In genomic region chr7:103297837-103298179, GRCh38 we compare ENCODE assay signal across 8 cellular contexts. TPM values are rescaled to one million over a fixed set of nuclear protein-coding genes. Genes with fewer than 3 reads are reported as not detected.
A peak's percentile ranks its signal among the peaks of the same experiment; 100 is the strongest.
DNase-seq lines count a peak whose midpoint lies in the region; ATAC-seq, FAIRE-seq and TF ChIP-seq lines count a peak whose summit lies in the region.

No MANE protein-coding gene starts in this region.

- peaks cover 8% of the 10 kb centered on the region for H3K4me1 ChIP-seq in ACC112 (ENCODE audit: control insufficient read depth, insufficient read depth, low read length, unreplicated experiment)
- peaks cover 4% of the 10 kb centered on the region for H3K4me1 ChIP-seq in keratinocyte (ENCODE audit: control insufficient read depth, extremely low read depth, insufficient read depth, low read length)
- peaks cover 0 to 31% (median 12%) of the 10 kb centered on the region in 4 donors for H3K4me1 ChIP-seq in tibial nerve

- peak overlapping the region; percentile 80 for H3K27ac ChIP-seq in ACC112 (ENCODE audit: low read depth, low read length)
- H3K27ac ChIP-seq in keratinocyte (ENCODE audit: control insufficient read depth, insufficient read depth, low read length): peak overlapping the region; percentile 69
- peak overlapping the region in 3 of 4 donors; percentile 83 to 92 (median 86) for H3K27ac ChIP-seq in tibial nerve

- H3K4me3 ChIP-seq in ACC112 (ENCODE audit: low read depth, low read length) (peak overlapping the region; percentile 77), keratinocyte (ENCODE audit: control insufficient read depth in 2 of 3, extremely low read depth in 1 of 3, insufficient read depth in 2 of 3, low read depth in 1 of 3, low read length in 3 of 3) (peak overlapping the region; percentile 90 to 93 (median 91)), tibial nerve (peak overlapping the region; percentile 62 to 96 (median 82))

- no peaks in the 10 kb centered on the region for H3K9me1 ChIP-seq in keratinocyte (ENCODE audit: control insufficient read depth, extremely low read depth, insufficient read depth, low read length)

- H3K27me3 ChIP-seq in ACC112 (ENCODE audit: insufficient read depth, low read length) (no peaks in the 10 kb centered on the region), keratinocyte (ENCODE audit: control insufficient read depth, extremely low read depth, insufficient read depth, low read length) (no peaks in the 10 kb centered on the region), tibial nerve (no peaks in the 10 kb centered on the region)

- peak overlapping the region; percentile 86 for H3K27ac Mint-ChIP-seq in activated CD4-positive, alpha-beta memory T cell treated with anti-CD3 and anti-CD28 coated beads, Interleukin-2, amount 10 ng/mL, durations not matched to agents 7 days and 5 days

- TF ChIP-seq CTCF in keratinocyte (optimal IDR thresholded peaks at IDR 0.05 in 1 of 3, IDR thresholded peaks at IDR 0.05 in 1 of 3, conservative IDR thresholded peaks at IDR 0.05 in 1 of 3; ENCODE audit: extremely low read depth in 1 of 3, insufficient read depth in 2 of 3, low read length in 3 of 3): no peak
- TF ChIP-seq CTCF in tibial nerve (IDR thresholded peaks at IDR 0.05): no peak

- peaks cover 45% of the 10 kb centered on the region for H3K4me1 Mint-ChIP-seq in activated CD4-positive, alpha-beta memory T cell treated with anti-CD3 and anti-CD28 coated beads, Interleukin-2, amount 10 ng/mL, durations not matched to agents 7 days and 5 days

- H3K9me3 ChIP-seq in keratinocyte (ENCODE audit: control insufficient read depth, low read depth, low read length) (no peaks in the 10 kb centered on the region), tibial nerve (no peaks in the 10 kb centered on the region)

- POLR2A ChIA-PET in activated CD4-positive, alpha-beta memory T cell treated with anti-CD3 and anti-CD28 coated beads, Interleukin-2, amount 10 ng/mL, durations not matched to agents 7 days and 5 days (lab: Charles Lee): interaction anchor here (1.4 to 2.0 kb wide), 2 partner anchors 9 to 51 kb away, joined by 9 to 12 read pairs; partner anchors contain the start of gene PSMC2

- no peak for TF ChIP-seq EP300 in tibial nerve (IDR thresholded peaks at IDR 0.05)

- FAIRE-seq in keratinocyte (lab: Jason Lieb, UNC): no peak

- CTCF ChIA-PET in activated CD4-positive, alpha-beta memory T cell treated with anti-CD3 and anti-CD28 coated beads, Interleukin-2, amount 10 ng/mL, durations not matched to agents 7 days and 5 days (lab: Charles Lee): interaction anchor here (1.0 to 1.7 kb wide), 5 partner anchors 8 to 111 kb away, joined by 3 to 8 read pairs (median 3); partner anchors contain the start of gene DNAJC2

- H3K4me3 Mint-ChIP-seq in activated CD4-positive, alpha-beta memory T cell treated with anti-CD3 and anti-CD28 coated beads, Interleukin-2, amount 10 ng/mL, durations not matched to agents 7 days and 5 days: peak overlapping the region; percentile 92

- TF ChIP-seq POLR2A in tibial nerve (IDR thresholded peaks at IDR 0.05): no peak

- peaks cover 39% of the 10 kb centered on the region for H3K36me3 Mint-ChIP-seq in activated CD4-positive, alpha-beta memory T cell treated with anti-CD3 and anti-CD28 coated beads, Interleukin-2, amount 10 ng/mL, durations not matched to agents 7 days and 5 days (ENCODE audit: low read depth)

- dilution Hi-C loops in keratinocyte (cut with MboI; ENCODE audit: extremely low pct_ligation_motif_present, low sequenced_read_pairs): no loop called here

- H3K9me3 Mint-ChIP-seq in activated CD4-positive, alpha-beta memory T cell treated with anti-CD3 and anti-CD28 coated beads, Interleukin-2, amount 10 ng/mL, durations not matched to agents 7 days and 5 days: no peaks in the 10 kb centered on the region

- peak overlapping the region; percentile 90 for H3K4me2 ChIP-seq in keratinocyte (ENCODE audit: control insufficient read depth, extremely low read depth, insufficient read depth, low read depth, low read length)

- peaks cover 19% of the 10 kb centered on the region for H3K36me3 ChIP-seq in ACC112 (ENCODE audit: insufficient read depth, low read length)
- H3K36me3 ChIP-seq in keratinocyte (ENCODE audit: control insufficient read depth in 2 of 2, extremely low read depth in 1 of 2, insufficient read depth in 2 of 2, low read length in 2 of 2): peaks cover 4 to 5% of the 10 kb centered on the region in 2 experiments
- H3K36me3 ChIP-seq in tibial nerve: peaks cover 0 to 37% (median 15%) of the 10 kb centered on the region in 3 donors

- peak overlapping the region; percentile 92 for H3K9ac ChIP-seq in keratinocyte (ENCODE audit: control insufficient read depth, extremely low read depth, insufficient read depth, low read length)

- ATAC-seq in GM21717 (IDR thresholded peaks at IDR 0.05; ENCODE audit: unreplicated experiment) (peak; percentile 11), HG03469 (IDR thresholded peaks at IDR 0.05; ENCODE audit: unreplicated experiment) (no peak)

- peaks cover 23% of the 10 kb centered on the region for H3K79me2 ChIP-seq in ACC112 (ENCODE audit: control insufficient read depth, insufficient read depth, low read length, unreplicated experiment)
- peaks cover 21% of the 10 kb centered on the region for H3K79me2 ChIP-seq in keratinocyte (ENCODE audit: control insufficient read depth, insufficient read depth, low read length)

- WGBS in tibial nerve, 2 donors: 1 to 2% methylated on average over 7 of the region's 7 CpGs

- H2AFZ ChIP-seq in ACC112 (ENCODE audit: low read length, unreplicated experiment) (peak overlapping the region; percentile 76), keratinocyte (ENCODE audit: control insufficient read depth, low read length) (peak overlapping the region; percentile 80)

- H3K27me3 Mint-ChIP-seq in activated CD4-positive, alpha-beta memory T cell treated with anti-CD3 and anti-CD28 coated beads, Interleukin-2, amount 10 ng/mL, durations not matched to agents 7 days and 5 days: peaks cover 4% of the 10 kb centered on the region

- no peak for DNase-seq in activated CD4-positive, alpha-beta memory T cell treated with anti-CD3 and anti-CD28 coated beads, Interleukin-2, amount 10 ng/mL, durations not matched to agents 7 days and 5 days
- DNase-seq in keratinocyte (ENCODE audit: low read depth, low spot score): no peak
- DNase-seq in tibial nerve (ENCODE audit: low spot score in 2 of 2): no peak
- no peak for DNase-seq in effector CD4-positive, alpha-beta T cell
- no peak for DNase-seq in NCI-H1048 (lab: John Stamatoyannopoulos, UW)

- H4K20me1 ChIP-seq in keratinocyte (ENCODE audit: control insufficient read depth, extremely low read depth, insufficient read depth, low read length): no peaks in the 10 kb centered on the region

RNA-seq across cellular contexts. Expression of gene PMPCB, which starts 0.6 kb away (rescaled TPM):
- total RNA-seq in activated CD4-positive, alpha-beta memory T cell treated with anti-CD3 and anti-CD28 coated beads, Interleukin-2, amount 10 ng/mL, durations not matched to agents 7 days and 5 days: 10 to 100 TPM; 63.9 TPM
- 43.6 to 79.2 TPM (median 61.2 TPM) in 3 replicates for polyA plus RNA-seq in keratinocyte
- 87.9 TPM for polyA plus RNA-seq in keratinocyte (2011; ENCODE audit: low read depth)
- polyA plus RNA-seq in keratinocyte (2011; cell fraction: cytosol; rRNA removed): 31.9 and 63.6 TPM in 2 replicates
- polyA plus RNA-seq in keratinocyte (2011; cell fraction: nucleus; rRNA removed): 79.9 and 111 TPM in 2 replicates
- 46.2 and 48.0 TPM in 2 replicates for polyA plus RNA-seq in keratinocyte (2012; ENCODE audit: low replicate concordance)
- polyA minus RNA-seq in keratinocyte: 6.6 to 38.3 TPM (median 17.0 TPM) in 3 replicates
- polyA minus RNA-seq in keratinocyte (2011; cell fraction: cytosol; rRNA and poly(A)+ RNA removed): 24.2 TPM
- polyA minus RNA-seq in keratinocyte (2011; cell fraction: nucleus; rRNA and poly(A)+ RNA removed): 13.6 and 23.0 TPM in 2 replicates
- total RNA-seq in tibial nerve: 10 to 100 TPM; 31.8 to 44.3 (median 41.1) TPM

RNA-seq across cellular contexts. Expression of gene DNAJC2, which starts 46.8 kb away (rescaled TPM):
- 10 to 100 TPM; 24.8 to 26.2 TPM for total RNA-seq in activated CD4-positive, alpha-beta memory T cell treated with anti-CD3 and anti-CD28 coated beads, Interleukin-2, amount 10 ng/mL, durations not matched to agents 7 days and 5 days
- polyA plus RNA-seq in keratinocyte: 14.2 to 25.8 TPM (median 17.6 TPM) in 3 replicates
- 64.3 TPM for polyA plus RNA-seq in keratinocyte (2011; ENCODE audit: low read depth)
- 12.4 and 18.3 TPM in 2 replicates for polyA plus RNA-seq in keratinocyte (2011; cell fraction: cytosol; rRNA removed)
- 27.8 and 45.5 TPM in 2 replicates for polyA plus RNA-seq in keratinocyte (2011; cell fraction: nucleus; rRNA removed)
- polyA plus RNA-seq in keratinocyte (2012; ENCODE audit: low replicate concordance): 19.5 and 23.3 TPM in 2 replicates
- polyA minus RNA-seq in keratinocyte: 2.1 to 12.1 TPM (median 3.5 TPM) in 3 replicates
- polyA minus RNA-seq in keratinocyte (2011; cell fraction: cytosol; rRNA and poly(A)+ RNA removed): 10.6 TPM
- 7.7 and 8.7 TPM in 2 replicates for polyA minus RNA-seq in keratinocyte (2011; cell fraction: nucleus; rRNA and poly(A)+ RNA removed)
- total RNA-seq in tibial nerve: 10 to 100 TPM; 14.3 to 22.8 (median 18.3) TPM

RNA-seq across cellular contexts. Expression of gene PSMC2, which starts 49.6 kb away (rescaled TPM):
- 100 to 1,000 TPM; 142 to 149 TPM for total RNA-seq in activated CD4-positive, alpha-beta memory T cell treated with anti-CD3 and anti-CD28 coated beads, Interleukin-2, amount 10 ng/mL, durations not matched to agents 7 days and 5 days
- polyA plus RNA-seq in keratinocyte: 144 to 240 TPM (median 215 TPM) in 3 replicates
- polyA plus RNA-seq in keratinocyte (2011; ENCODE audit: low read depth): 138 TPM
- 189 and 241 TPM in 2 replicates for polyA plus RNA-seq in keratinocyte (2011; cell fraction: cytosol; rRNA removed)
- polyA plus RNA-seq in keratinocyte (2011; cell fraction: nucleus; rRNA removed): 170 and 242 TPM in 2 replicates
- polyA plus RNA-seq in keratinocyte (2012; ENCODE audit: low replicate concordance): 131 and 170 TPM in 2 replicates
- polyA minus RNA-seq in keratinocyte: 20.9 to 142 TPM (median 73.2 TPM) in 3 replicates
- polyA minus RNA-seq in keratinocyte (2011; cell fraction: cytosol; rRNA and poly(A)+ RNA removed): 56.4 TPM
- 34.4 and 60.4 TPM in 2 replicates for polyA minus RNA-seq in keratinocyte (2011; cell fraction: nucleus; rRNA and poly(A)+ RNA removed)
- 100 to 1,000 TPM in 1 of 4 donors, 10 to 100 TPM in 3; 61.4 to 118 (median 90.9) TPM for total RNA-seq in tibial nerve
